1 cellular context compared by ENCODE assay signal in genomic region chr9:98056403-98057094, GRCh38.
A peak's percentile ranks its signal among the peaks of the same experiment; 100 is the strongest.
TF ChIP-seq lines count a peak whose summit lies in the region.

TSS of gene NANS (plus strand) at chr9:98056732. CDS start at chr9:98056809, 77 bp downstream.

TF ChIP-seq in HepG2, 621 proteins besides CTCF, POLR2A, EP300 and RAD21 (continued from another document and continues in another):
- TF ChIP-seq THAP9 (CRISPR knock-in tag; IDR thresholded peaks at IDR 0.05; ENCODE audit: borderline replicate concordance) (peak; percentile 18; the same call in 1 of the 2 replicates), CHCHD3 (CRISPR knock-in tag; IDR thresholded peaks at IDR 0.05) (0 out of 2 replicates have a peak, but pooled peaks have one; percentile 58), NONO (IDR thresholded peaks at IDR 0.05) (no peak), NONO (CRISPR knock-in tag; conservative IDR thresholded peaks at IDR 0.05) (peak; percentile 75), BRD4 (CRISPR knock-in tag; IDR thresholded peaks at IDR 0.05) (peak; percentile 48; the same call in 1 of the 2 replicates), ZNF451 (CRISPR knock-in tag; IDR thresholded peaks at IDR 0.05) (peak; percentile 75), HOXA3 (CRISPR knock-in tag; IDR thresholded peaks at IDR 0.05) (peak; percentile 66), ARID5B (CRISPR knock-in tag; IDR thresholded peaks at IDR 0.05) (0 out of 2 replicates have a peak, but pooled peaks have one; percentile 5), ETV5 (CRISPR knock-in tag; IDR thresholded peaks at IDR 0.05; ENCODE audit: borderline replicate concordance) (peak; percentile 35; the same call in 1 of the 2 replicates), ZNF253 (CRISPR knock-in tag; IDR thresholded peaks at IDR 0.05; ENCODE audit: borderline replicate concordance) (peak; percentile 68; the same call in 1 of the 2 replicates), ZNF235 (CRISPR knock-in tag; IDR thresholded peaks at IDR 0.05; ENCODE audit: borderline replicate concordance) (0 out of 2 replicates have a peak, but pooled peaks have one; percentile 45), AGO2 (optimal IDR thresholded peaks at IDR 0.05; ENCODE audit: low read depth, low read length) (peak; percentile 92), DPF2 (CRISPR knock-in tag; IDR thresholded peaks at IDR 0.05; ENCODE audit: borderline replicate concordance, low read depth) (0 out of 2 replicates have a peak, but pooled peaks have one; percentile 31), PHF8 (CRISPR knock-in tag; IDR thresholded peaks at IDR 0.05) (peak; percentile 95), ZNF883 (CRISPR knock-in tag; IDR thresholded peaks at IDR 0.05; ENCODE audit: not compliant biosample characterization) (peak; percentile 91), LCORL (IDR thresholded peaks at IDR 0.05) (no peak), LCORL (CRISPR knock-in tag; IDR thresholded peaks at IDR 0.05) (peak; percentile 80), IRF2 (CRISPR knock-in tag; IDR thresholded peaks at IDR 0.05) (peak; percentile 13), ZNF891 (CRISPR knock-in tag; IDR thresholded peaks at IDR 0.05) (no peak; the same call in 1 of the 2 replicates), ZSCAN20 (CRISPR knock-in tag; IDR thresholded peaks at IDR 0.05; ENCODE audit: borderline replicate concordance) (peak; percentile 85), IKZF5 (CRISPR knock-in tag; IDR thresholded peaks at IDR 0.05) (0 out of 2 replicates have a peak, but pooled peaks have one; percentile 78), TEAD2 (CRISPR knock-in tag; IDR thresholded peaks at IDR 0.05) (no peak; the same call in 1 of the 2 replicates), ARID4A (CRISPR knock-in tag; IDR thresholded peaks at IDR 0.05; ENCODE audit: borderline replicate concordance) (peak; percentile 97), ZFY (CRISPR knock-in tag; IDR thresholded peaks at IDR 0.05) (peak; percentile 84), ZSCAN21 (CRISPR knock-in tag; IDR thresholded peaks at IDR 0.05; ENCODE audit: borderline replicate concordance) (peak; percentile 88), HOXA5 (CRISPR knock-in tag; IDR thresholded peaks at IDR 0.05) (peak; percentile 81), KLF15 (CRISPR knock-in tag; IDR thresholded peaks at IDR 0.05; ENCODE audit: borderline replicate concordance) (0 out of 2 replicates have a peak, but pooled peaks have one; percentile 74), NR3C1 (CRISPR knock-in tag; IDR thresholded peaks at IDR 0.05) (no peak), SPEN (CRISPR knock-in tag; IDR thresholded peaks at IDR 0.05; ENCODE audit: low read depth) (peak; percentile 59), ZNF782 (CRISPR knock-in tag; IDR thresholded peaks at IDR 0.05; ENCODE audit: borderline replicate concordance) (no peak), TCF12 (IDR thresholded peaks at IDR 0.05) (no peak), TCF12 (CRISPR knock-in tag; IDR thresholded peaks at IDR 0.05) (peak; percentile 70; the same call in 1 of the 2 replicates), UBTF (CRISPR knock-in tag; IDR thresholded peaks at IDR 0.05) (peak; percentile 91), SRSF4 (IDR thresholded peaks at IDR 0.05; ENCODE audit: low read depth, low read length, poor library complexity, severe bottlenecking) (no peak), ATF2 (CRISPR knock-in tag; IDR thresholded peaks at IDR 0.05) (no peak; the same call in 1 of the 2 replicates), MYC (CRISPR knock-in tag; IDR thresholded peaks at IDR 0.05; ENCODE audit: borderline replicate concordance) (peak; percentile 79; the same call in 1 of the 2 replicates), SNAPC5 (CRISPR knock-in tag; IDR thresholded peaks at IDR 0.05; ENCODE audit: borderline replicate concordance) (no peak), PRDM15 (CRISPR knock-in tag; IDR thresholded peaks at IDR 0.05) (peak; percentile 16; the same call in 1 of the 2 replicates), ZNF552 (CRISPR knock-in tag; IDR thresholded peaks at IDR 0.05; ENCODE audit: borderline replicate concordance) (no peak), ZNF605 (CRISPR knock-in tag; IDR thresholded peaks at IDR 0.05) (no peak; the same call in 1 of the 2 replicates), ZNF510 (CRISPR knock-in tag; IDR thresholded peaks at IDR 0.05; ENCODE audit: low read depth) (peak; percentile 90; the same call in 1 of the 2 replicates)
